In the genomic region with DNA sequence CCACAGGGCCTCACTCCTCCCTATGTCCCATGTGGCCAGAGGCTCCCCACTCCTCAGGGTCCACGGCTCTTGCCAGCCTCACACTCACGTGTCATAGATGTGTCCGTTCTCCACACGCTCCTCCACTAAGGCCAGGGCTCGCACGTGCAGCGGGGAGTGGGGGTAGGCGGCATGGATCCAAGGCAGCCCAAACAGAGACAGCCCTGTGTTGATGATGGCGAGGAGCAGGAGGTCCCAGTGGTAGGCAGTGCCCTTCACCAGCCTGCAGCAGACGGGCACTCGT, we compare ENCODE assay signal across 36 cellular contexts. TPM values are rescaled to one million over a fixed set of nuclear protein-coding genes. Genes with fewer than 3 reads are reported as not detected.
"Had no signal": no experiment of that assay in that cellular context is flagged by ENCODE, and none has a peak within 500 bp of the region (broad histone marks: within the 10 kb centered on the region; RNA-seq: fewer than 3 reads in every experiment).

No MANE protein-coding gene starts in this region.

- H3K27me3 ChIP-seq: cardiac muscle cell, MG63, Peyer's patch had no signal

- H3K4me3 ChIP-seq: cardiac muscle cell, MG63, Peyer's patch had no signal

- H3K4me3 Mint-ChIP-seq: activated CD4-positive, alpha-beta T cell treated with anti-CD3 and anti-CD28 coated beads, Interleukin-2, amount 10 ng/mL, durations not matched to agents 24 days and 14 days; activated CD8-positive, alpha-beta T cell treated with anti-CD3 and anti-CD28 coated beads for 36 hours; activated naive CD4-positive, alpha-beta T cell treated with anti-CD3 and anti-CD28 coated beads for 36 hours; activated T-helper 1 cell treated with anti-CD3 and anti-CD28 coated beads, Interleukin-12 subunit alpha, Interleukin-12 subunit beta, Interleukin-2, Interleukin-4 antibody, amounts not matched to agents 30 ng/mL and 10 ng/mL and 1 ng/mL, durations not matched to agents 14 hours and 24 hours and 36 hours; central memory CD8-positive, alpha-beta T cell had no signal

- ATAC-seq: activated CD8-positive, alpha-beta T cell treated with anti-CD3 and anti-CD28 coated beads for 36 hours; activated naive CD4-positive, alpha-beta T cell treated with anti-CD3 and anti-CD28 coated beads, Interleukin-2, amount 50 U/mL, for 72 hours; PC-3 had no signal

- H3K27ac ChIP-seq: cardiac muscle cell, Peyer's patch, WERI-Rb-1 had no signal

- H3K4me1 Mint-ChIP-seq: activated CD4-positive, alpha-beta T cell treated with anti-CD3 and anti-CD28 coated beads, Interleukin-2, amount 10 ng/mL, durations not matched to agents 24 days and 14 days; central memory CD8-positive, alpha-beta T cell had no signal

- H3K4me1 ChIP-seq: Peyer's patch had no signal

- H3K9me3 ChIP-seq: MG63, Peyer's patch had no signal

- H3K27me3 Mint-ChIP-seq: activated CD4-positive, alpha-beta T cell treated with anti-CD3 and anti-CD28 coated beads, Interleukin-2, amount 10 ng/mL, durations not matched to agents 24 days and 14 days; activated CD8-positive, alpha-beta T cell treated with anti-CD3 and anti-CD28 coated beads for 36 hours; central memory CD8-positive, alpha-beta T cell had no signal

- H3K27ac Mint-ChIP-seq: activated CD4-positive, alpha-beta T cell treated with anti-CD3 and anti-CD28 coated beads, Interleukin-2, amount 10 ng/mL, durations not matched to agents 24 days and 14 days; activated CD8-positive, alpha-beta T cell treated with anti-CD3 and anti-CD28 coated beads for 36 hours; activated naive CD4-positive, alpha-beta T cell treated with anti-CD3 and anti-CD28 coated beads for 36 hours; activated naive CD4-positive, alpha-beta T cell treated with anti-CD3 and anti-CD28 coated beads, Interleukin-2, amount 50 U/mL, for 72 hours; activated T-helper 1 cell treated with anti-CD3 and anti-CD28 coated beads, Interleukin-12 subunit alpha, Interleukin-12 subunit beta, Interleukin-2, Interleukin-4 antibody, amounts not matched to agents 30 ng/mL and 10 ng/mL and 1 ng/mL, durations not matched to agents 14 hours and 24 hours and 36 hours had no signal

- H3K36me3 ChIP-seq: cardiac muscle cell, MG63, Peyer's patch, WERI-Rb-1 had no signal

- H3K36me3 Mint-ChIP-seq: activated naive CD4-positive, alpha-beta T cell treated with anti-CD3 and anti-CD28 coated beads, Interleukin-2, amount 50 U/mL, for 72 hours had no signal

- DNase-seq: activated CD4-positive, alpha-beta T cell treated with anti-CD3 and anti-CD28 coated beads, Interleukin-2, amount 10 ng/mL, durations not matched to agents 24 days and 14 days; activated CD4-positive, alpha-beta T cell treated with anti-CD3 and anti-CD28 coated beads, Interleukin-2, amount 50 U/mL, for 4 hours; activated CD4-positive, CD25-positive, alpha-beta regulatory T cell; activated CD8-positive, alpha-beta T cell treated with anti-CD3 and anti-CD28 coated beads for 36 hours; activated gamma-delta T cell treated with Interleukin-2 at 50 U/mL for 16 hours; activated naive CD4-positive, alpha-beta T cell treated with anti-CD3 and anti-CD28 coated beads for 36 hours; activated T-cell treated with anti-CD3 and anti-CD28 coated beads, Interleukin-2, amount 50 U/mL, for 1 hour; amniotic stem cell; aorta; Kasumi-1; KG1; MG63; NCI-H1048; NCI-H1105 treated with DMSO at 0.1 percent for 48 hours; NCI-H1436; NCI-H1694; NCI-H2029 treated with DMSO at 0.1 percent for 48 hours; NCI-H2107; NCI-H2171; NCI-H510A; NCI-H526; NCI-H748 treated with DMSO at 0.1 percent for 48 hours; NK-92 treated with Interleukin-12 subunit alpha and Interleukin-12 subunit beta, amount 100 ng/mL, for 24 hours; PC-3; Right ventricle myocardium superior; RPMI8226; SW 1271; T-helper 1 cell; T-helper 2 cell; T1000; WERI-Rb-1 had no signal

- H3K9me3 Mint-ChIP-seq: activated CD4-positive, alpha-beta T cell treated with anti-CD3 and anti-CD28 coated beads, Interleukin-2, amount 10 ng/mL, durations not matched to agents 24 days and 14 days; activated CD8-positive, alpha-beta T cell treated with anti-CD3 and anti-CD28 coated beads for 36 hours; activated naive CD4-positive, alpha-beta T cell treated with anti-CD3 and anti-CD28 coated beads for 36 hours; activated naive CD4-positive, alpha-beta T cell treated with anti-CD3 and anti-CD28 coated beads, Interleukin-2, amount 50 U/mL, for 72 hours; activated T-helper 1 cell treated with anti-CD3 and anti-CD28 coated beads, Interleukin-12 subunit alpha, Interleukin-12 subunit beta, Interleukin-2, Interleukin-4 antibody, amounts not matched to agents 30 ng/mL and 10 ng/mL and 1 ng/mL, durations not matched to agents 14 hours and 24 hours and 36 hours; central memory CD8-positive, alpha-beta T cell had no signal

RNA-seq across cellular contexts. Expression of a gene that starts 10.3 kb away (rescaled TPM):
- polyA plus RNA-seq: cardiac muscle cell had no signal
